Comparison of ENCODE assay signal across 37 cellular contexts in the genomic region with DNA sequence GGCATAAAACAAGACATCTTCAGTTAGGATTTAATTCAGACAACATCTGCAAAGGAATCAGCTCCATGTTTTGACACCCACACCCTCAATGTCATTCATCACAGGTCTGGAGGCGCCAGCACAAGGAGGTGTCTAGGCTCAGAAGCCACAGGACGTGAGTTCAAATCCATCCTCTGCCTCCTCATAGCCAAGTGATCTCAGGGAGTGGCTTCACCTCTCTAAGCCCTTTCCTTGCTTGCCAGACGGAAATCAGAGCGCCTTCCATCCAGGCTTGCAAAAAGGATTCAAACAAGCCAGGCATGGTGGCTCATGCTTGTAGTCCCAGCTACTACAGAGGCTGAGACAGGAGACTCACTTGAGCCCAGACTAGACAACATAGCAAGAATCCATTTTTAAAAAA.
"Had no signal": no experiment of that assay in that cellular context is flagged by ENCODE, and none has a peak within 500 bp of the region (broad histone marks: within the 10 kb centered on the region; RNA-seq: fewer than 3 reads in every experiment).

No MANE protein-coding gene starts in this region.

- H3K27ac ChIP-seq: PC-9, RWPE1, VCaP had no signal

- FAIRE-seq: RCC 7860 had no signal

- H3K4me3 ChIP-seq: ascending aorta, MG63, PC-9 had no signal

- H3K36me3 ChIP-seq: ascending aorta, MG63 had no signal

- H3K9me3 ChIP-seq: ascending aorta had no signal

- H3K27me3 ChIP-seq: ascending aorta, MG63 had no signal

- DNase-seq: activated B cell treated with CpG ODN at 0.5 μM for 24 hours; activated CD4-positive, alpha-beta memory T cell treated with anti-CD3 and anti-CD28 coated beads, Interleukin-2, amount 10 ng/mL, durations not matched to agents 7 days and 5 days; activated CD4-positive, alpha-beta T cell treated with anti-CD3 and anti-CD28 coated beads for 4 hours; activated CD4-positive, CD25-positive, alpha-beta regulatory T cell treated with anti-CD3 and anti-CD28 coated beads, Interleukin-2, amount 50 U/mL, for 72 hours; activated CD8-positive, alpha-beta memory T cell treated with anti-CD3 and anti-CD28 coated beads for 24 hours; activated CD8-positive, alpha-beta memory T cell treated with anti-CD3 and anti-CD28 coated beads, Interleukin-2, amount 10 ng/mL, durations not matched to agents 7 days and 5 days; activated CD8-positive, alpha-beta memory T cell treated with anti-CD3 and anti-CD28 coated beads, Interleukin-2, amount 50 U/mL, for 48 hours; activated gamma-delta T cell; activated naive CD4-positive, alpha-beta T cell treated with Interleukin-2 at 50 U/mL for 16 hours; activated naive CD8-positive, alpha-beta T cell treated with anti-CD3 and anti-CD28 coated beads, Interleukin-2, amount 10 ng/mL, durations not matched to agents 7 days and 5 days; activated T-cell treated with anti-CD3 and anti-CD28 coated beads, Interleukin-2, amount 50 U/mL, for 48 hours; amygdala; caudate nucleus; Karpas-422; KBM-7; NCI-H1048; NCI-H1105 treated with DMSO at 0.1 percent for 48 hours; NCI-H1436 treated with DMSO at 0.1 percent for 48 hours; NCI-H1694 treated with DMSO at 0.1 percent for 48 hours; NCI-H2029; NCI-H2107; NCI-H2171; NCI-H510A; NCI-H526; NCI-H748 treated with DMSO at 0.1 percent for 48 hours; NK-92 treated with Interleukin-12 subunit alpha and Interleukin-12 subunit beta, amount 100 ng/mL, for 24 hours; PC-9; SIG-M5; SW 1271; T-helper 1 cell; T-helper 2 cell; T-helper 9 cell had no signal
